Comparison of ENCODE assay signal across 1 cellular context in the genomic region with DNA sequence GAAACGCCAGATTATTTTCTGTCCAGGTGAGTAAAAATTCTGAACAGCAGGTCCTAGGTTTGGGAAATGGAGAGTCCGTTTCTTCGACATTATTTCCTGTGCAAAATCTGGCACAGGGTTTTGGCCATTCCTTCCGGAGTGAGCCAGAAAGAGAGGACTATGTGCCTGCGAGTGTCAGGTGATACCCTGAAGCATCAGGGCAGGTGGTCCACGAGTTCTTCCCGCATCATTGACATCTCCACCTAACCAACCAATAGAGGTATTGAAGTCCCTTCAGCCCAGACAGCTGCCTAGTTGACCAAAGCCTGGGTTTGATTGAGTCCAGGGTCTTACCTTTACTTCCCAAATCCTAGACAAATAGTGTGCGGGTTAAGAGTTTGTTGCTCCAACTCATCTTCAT.
TF ChIP-seq lines count a peak whose summit lies in the region.

No MANE protein-coding gene starts in this region.

TF ChIP-seq in HepG2, 621 proteins besides CTCF, POLR2A, EP300 and RAD21 (continues in another document):
- TF ChIP-seq MIER3 (CRISPR knock-in tag; IDR thresholded peaks at IDR 0.05; ENCODE audit: borderline replicate concordance) (no peak), MIXL1 (CRISPR knock-in tag; IDR thresholded peaks at IDR 0.05) (no peak), SIX1 (CRISPR knock-in tag; IDR thresholded peaks at IDR 0.05; ENCODE audit: borderline replicate concordance) (no peak), ZSCAN12 (CRISPR knock-in tag; IDR thresholded peaks at IDR 0.05) (no peak), ZNF501 (CRISPR knock-in tag; IDR thresholded peaks at IDR 0.05) (no peak), HNRNPUL1 (IDR thresholded peaks at IDR 0.05; ENCODE audit: low read depth, low read length) (no peak)
- TF ChIP-seq, protein P1, sequence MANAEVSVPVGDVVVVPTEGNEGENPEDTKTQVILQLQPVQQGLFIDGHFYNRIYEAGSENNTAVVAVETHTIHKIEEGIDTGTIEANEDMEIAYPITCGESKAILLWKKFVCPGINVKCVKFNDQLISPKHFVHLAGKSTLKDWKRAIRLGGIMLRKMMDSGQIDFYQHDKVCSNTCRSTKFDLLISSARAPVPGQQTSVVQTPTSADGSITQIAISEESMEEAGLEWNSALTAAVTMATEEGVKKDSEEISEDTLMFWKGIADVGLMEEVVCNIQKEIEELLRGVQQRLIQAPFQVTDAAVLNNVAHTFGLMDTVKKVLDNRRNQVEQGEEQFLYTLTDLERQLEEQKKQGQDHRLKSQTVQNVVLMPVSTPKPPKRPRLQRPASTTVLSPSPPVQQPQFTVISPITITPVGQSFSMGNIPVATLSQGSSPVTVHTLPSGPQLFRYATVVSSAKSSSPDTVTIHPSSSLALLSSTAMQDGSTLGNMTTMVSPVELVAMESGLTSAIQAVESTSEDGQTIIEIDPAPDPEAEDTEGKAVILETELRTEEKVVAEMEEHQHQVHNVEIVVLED (CRISPR knock-in tag; IDR thresholded peaks at IDR 0.05; ENCODE audit: borderline replicate concordance) = no peak
- TF ChIP-seq, protein P2, sequence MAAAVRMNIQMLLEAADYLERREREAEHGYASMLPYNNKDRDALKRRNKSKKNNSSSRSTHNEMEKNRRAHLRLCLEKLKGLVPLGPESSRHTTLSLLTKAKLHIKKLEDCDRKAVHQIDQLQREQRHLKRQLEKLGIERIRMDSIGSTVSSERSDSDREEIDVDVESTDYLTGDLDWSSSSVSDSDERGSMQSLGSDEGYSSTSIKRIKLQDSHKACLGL (CRISPR knock-in tag; IDR thresholded peaks at IDR 0.05) = no peak
- TF ChIP-seq, protein P3, sequence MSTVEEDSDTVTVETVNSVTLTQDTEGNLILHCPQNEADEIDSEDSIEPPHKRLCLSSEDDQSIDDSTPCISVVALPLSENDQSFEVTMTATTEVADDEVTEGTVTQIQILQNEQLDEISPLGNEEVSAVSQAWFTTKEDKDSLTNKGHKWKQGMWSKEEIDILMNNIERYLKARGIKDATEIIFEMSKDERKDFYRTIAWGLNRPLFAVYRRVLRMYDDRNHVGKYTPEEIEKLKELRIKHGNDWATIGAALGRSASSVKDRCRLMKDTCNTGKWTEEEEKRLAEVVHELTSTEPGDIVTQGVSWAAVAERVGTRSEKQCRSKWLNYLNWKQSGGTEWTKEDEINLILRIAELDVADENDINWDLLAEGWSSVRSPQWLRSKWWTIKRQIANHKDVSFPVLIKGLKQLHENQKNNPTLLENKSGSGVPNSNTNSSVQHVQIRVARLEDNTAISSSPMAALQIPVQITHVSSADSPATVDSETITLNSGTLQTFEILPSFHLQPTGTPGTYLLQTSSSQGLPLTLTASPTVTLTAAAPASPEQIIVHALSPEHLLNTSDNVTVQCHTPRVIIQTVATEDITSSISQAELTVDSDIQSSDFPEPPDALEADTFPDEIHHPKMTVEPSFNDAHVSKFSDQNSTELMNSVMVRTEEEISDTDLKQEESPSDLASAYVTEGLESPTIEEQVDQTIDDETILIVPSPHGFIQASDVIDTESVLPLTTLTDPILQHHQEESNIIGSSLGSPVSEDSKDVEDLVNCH (CRISPR knock-in tag; IDR thresholded peaks at IDR 0.05) = no peak
- TF ChIP-seq, protein P4, sequence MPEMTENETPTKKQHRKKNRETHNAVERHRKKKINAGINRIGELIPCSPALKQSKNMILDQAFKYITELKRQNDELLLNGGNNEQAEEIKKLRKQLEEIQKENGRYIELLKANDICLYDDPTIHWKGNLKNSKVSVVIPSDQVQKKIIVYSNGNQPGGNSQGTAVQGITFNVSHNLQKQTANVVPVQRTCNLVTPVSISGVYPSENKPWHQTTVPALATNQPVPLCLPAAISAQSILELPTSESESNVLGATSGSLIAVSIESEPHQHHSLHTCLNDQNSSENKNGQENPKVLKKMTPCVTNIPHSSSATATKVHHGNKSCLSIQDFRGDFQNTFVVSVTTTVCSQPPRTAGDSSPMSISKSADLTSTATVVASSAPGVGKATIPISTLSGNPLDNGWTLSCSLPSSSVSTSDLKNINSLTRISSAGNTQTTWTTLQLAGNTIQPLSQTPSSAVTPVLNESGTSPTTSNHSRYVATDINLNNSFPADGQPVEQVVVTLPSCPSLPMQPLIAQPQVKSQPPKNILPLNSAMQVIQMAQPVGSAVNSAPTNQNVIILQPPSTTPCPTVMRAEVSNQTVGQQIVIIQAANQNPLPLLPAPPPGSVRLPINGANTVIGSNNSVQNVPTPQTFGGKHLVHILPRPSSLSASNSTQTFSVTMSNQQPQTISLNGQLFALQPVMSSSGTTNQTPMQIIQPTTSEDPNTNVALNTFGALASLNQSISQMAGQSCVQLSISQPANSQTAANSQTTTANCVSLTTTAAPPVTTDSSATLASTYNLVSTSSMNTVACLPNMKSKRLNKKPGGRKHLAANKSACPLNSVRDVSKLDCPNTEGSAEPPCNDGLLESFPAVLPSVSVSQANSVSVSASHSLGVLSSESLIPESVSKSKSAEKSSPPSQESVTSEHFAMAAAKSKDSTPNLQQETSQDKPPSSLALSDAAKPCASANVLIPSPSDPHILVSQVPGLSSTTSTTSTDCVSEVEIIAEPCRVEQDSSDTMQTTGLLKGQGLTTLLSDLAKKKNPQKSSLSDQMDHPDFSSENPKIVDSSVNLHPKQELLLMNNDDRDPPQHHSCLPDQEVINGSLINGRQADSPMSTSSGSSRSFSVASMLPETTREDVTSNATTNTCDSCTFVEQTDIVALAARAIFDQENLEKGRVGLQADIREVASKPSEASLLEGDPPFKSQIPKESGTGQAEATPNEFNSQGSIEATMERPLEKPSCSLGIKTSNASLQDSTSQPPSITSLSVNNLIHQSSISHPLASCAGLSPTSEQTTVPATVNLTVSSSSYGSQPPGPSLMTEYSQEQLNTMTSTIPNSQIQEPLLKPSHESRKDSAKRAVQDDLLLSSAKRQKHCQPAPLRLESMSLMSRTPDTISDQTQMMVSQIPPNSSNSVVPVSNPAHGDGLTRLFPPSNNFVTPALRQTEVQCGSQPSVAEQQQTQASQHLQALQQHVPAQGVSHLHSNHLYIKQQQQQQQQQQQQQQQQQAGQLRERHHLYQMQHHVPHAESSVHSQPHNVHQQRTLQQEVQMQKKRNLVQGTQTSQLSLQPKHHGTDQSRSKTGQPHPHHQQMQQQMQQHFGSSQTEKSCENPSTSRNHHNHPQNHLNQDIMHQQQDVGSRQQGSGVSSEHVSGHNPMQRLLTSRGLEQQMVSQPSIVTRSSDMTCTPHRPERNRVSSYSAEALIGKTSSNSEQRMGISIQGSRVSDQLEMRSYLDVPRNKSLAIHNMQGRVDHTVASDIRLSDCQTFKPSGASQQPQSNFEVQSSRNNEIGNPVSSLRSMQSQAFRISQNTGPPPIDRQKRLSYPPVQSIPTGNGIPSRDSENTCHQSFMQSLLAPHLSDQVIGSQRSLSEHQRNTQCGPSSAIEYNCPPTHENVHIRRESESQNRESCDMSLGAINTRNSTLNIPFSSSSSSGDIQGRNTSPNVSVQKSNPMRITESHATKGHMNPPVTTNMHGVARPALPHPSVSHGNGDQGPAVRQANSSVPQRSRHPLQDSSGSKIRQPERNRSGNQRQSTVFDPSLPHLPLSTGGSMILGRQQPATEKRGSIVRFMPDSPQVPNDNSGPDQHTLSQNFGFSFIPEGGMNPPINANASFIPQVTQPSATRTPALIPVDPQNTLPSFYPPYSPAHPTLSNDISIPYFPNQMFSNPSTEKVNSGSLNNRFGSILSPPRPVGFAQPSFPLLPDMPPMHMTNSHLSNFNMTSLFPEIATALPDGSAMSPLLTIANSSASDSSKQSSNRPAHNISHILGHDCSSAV (CRISPR knock-in tag; IDR thresholded peaks at IDR 0.05; ENCODE audit: borderline replicate concordance) = no peak
- TF ChIP-seq, protein P5, sequence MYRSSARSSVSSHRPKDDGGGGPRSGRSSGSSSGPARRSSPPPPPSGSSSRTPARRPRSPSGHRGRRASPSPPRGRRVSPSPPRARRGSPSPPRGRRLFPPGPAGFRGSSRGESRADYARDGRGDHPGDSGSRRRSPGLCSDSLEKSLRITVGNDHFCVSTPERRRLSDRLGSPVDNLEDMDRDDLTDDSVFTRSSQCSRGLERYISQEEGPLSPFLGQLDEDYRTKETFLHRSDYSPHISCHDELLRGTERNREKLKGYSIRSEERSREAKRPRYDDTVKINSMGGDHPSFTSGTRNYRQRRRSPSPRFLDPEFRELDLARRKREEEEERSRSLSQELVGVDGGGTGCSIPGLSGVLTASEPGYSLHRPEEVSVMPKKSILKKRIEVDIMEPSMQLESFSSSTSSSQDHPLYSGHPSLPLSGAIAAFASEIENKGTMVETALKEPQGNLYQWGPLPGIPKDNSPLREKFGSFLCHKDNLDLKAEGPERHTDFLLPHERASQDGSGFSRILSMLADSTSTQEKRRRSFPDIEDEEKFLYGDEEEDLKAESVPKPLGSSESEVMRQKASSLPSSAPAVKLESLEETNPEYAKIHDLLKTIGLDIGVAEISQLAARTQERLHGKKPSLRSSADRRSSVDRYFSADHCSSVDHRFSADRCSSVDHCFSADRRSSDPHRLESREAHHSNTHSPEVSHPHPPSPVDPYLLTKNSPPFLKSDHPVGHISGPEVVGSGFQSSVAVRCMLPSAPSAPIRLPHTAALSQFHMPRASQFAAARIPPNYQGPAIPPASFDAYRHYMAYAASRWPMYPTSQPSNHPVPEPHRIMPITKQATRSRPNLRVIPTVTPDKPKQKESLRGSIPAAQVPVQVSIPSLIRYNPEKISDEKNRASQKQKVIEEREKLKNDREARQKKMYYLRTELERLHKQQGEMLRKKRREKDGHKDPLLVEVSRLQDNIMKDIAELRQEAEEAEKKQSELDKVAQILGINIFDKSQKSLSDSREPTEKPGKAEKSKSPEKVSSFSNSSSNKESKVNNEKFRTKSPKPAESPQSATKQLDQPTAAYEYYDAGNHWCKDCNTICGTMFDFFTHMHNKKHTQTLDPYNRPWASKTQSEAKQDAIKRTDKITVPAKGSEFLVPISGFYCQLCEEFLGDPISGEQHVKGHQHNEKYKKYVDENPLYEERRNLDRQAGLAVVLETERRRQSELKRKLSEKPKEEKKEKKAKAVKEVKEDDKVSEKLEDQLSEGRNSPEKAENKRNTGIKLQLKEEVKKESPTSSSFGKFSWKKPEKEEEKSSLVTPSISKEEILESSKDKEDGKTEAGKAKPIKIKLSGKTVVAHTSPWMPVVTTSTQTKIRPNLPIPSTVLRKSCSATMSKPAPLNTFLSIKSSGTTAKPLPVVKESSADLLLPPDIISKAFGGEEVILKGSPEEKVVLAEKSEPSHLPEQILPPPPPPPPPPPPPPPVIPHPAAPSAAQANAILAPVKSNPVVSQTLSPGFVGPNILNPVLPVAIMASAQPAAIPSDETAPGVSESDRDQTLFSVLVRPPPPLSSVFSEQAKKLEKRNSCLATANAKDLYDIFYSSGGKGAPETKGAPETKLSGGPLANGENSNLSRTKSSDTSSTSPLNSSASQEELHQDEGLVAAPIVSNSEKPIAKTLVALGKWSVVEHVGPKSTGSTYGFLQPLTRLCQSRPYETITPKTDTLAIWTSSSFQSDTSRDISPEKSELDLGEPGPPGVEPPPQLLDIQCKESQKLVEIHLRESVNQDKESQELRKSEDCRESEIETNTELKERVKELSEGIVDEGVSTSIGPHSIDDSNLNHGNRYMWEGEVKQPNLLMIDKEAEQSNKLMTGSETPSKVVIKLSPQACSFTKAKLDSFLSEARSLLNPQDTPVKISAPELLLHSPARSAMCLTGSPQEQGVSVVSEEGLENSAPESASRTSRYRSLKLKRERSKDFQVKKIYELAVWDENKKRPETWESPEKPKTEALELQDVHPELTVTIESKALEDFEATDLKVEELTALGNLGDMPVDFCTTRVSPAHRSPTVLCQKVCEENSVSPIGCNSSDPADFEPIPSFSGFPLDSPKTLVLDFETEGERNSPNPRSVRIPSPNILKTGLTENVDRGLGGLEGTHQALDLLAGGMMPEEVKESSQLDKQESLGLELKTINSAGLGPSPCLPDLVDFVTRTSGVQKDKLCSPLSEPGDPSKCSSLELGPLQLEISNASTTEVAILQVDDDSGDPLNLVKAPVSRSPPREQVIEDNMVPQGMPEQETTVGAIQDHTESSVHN (CRISPR knock-in tag; IDR thresholded peaks at IDR 0.05) = no peak
- TF ChIP-seq, protein P6, sequence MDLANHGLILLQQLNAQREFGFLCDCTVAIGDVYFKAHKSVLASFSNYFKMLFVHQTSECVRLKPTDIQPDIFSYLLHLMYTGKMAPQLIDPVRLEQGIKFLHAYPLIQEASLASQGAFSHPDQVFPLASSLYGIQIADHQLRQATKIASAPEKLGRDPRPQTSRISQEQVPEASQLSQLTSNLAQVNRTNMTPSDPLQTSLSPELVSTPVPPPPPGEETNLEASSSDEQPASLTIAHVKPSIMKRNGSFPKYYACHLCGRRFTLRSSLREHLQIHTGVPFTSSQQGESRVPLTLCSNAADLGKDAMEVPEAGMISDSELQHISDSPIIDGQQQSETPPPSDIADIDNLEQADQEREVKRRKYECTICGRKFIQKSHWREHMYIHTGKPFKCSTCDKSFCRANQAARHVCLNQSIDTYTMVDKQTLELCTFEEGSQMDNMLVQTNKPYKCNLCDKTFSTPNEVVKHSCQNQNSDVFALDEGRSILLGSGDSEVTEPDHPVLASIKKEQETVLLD (CRISPR knock-in tag; IDR thresholded peaks at IDR 0.05; ENCODE audit: low read depth) = no peak
- TF ChIP-seq, protein P7, sequence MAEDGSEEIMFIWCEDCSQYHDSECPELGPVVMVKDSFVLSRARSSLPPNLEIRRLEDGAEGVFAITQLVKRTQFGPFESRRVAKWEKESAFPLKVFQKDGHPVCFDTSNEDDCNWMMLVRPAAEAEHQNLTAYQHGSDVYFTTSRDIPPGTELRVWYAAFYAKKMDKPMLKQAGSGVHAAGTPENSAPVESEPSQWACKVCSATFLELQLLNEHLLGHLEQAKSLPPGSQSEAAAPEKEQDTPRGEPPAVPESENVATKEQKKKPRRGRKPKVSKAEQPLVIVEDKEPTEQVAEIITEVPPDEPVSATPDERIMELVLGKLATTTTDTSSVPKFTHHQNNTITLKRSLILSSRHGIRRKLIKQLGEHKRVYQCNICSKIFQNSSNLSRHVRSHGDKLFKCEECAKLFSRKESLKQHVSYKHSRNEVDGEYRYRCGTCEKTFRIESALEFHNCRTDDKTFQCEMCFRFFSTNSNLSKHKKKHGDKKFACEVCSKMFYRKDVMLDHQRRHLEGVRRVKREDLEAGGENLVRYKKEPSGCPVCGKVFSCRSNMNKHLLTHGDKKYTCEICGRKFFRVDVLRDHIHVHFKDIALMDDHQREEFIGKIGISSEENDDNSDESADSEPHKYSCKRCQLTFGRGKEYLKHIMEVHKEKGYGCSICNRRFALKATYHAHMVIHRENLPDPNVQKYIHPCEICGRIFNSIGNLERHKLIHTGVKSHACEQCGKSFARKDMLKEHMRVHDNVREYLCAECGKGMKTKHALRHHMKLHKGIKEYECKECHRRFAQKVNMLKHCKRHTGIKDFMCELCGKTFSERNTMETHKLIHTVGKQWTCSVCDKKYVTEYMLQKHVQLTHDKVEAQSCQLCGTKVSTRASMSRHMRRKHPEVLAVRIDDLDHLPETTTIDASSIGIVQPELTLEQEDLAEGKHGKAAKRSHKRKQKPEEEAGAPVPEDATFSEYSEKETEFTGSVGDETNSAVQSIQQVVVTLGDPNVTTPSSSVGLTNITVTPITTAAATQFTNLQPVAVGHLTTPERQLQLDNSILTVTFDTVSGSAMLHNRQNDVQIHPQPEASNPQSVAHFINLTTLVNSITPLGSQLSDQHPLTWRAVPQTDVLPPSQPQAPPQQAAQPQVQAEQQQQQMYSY (CRISPR knock-in tag; IDR thresholded peaks at IDR 0.05) = no peak
